ENCODE assay signal across 9 cellular contexts in genomic region chr3:184466413-184466960, GRCh38.
DNase-seq lines count a peak whose midpoint lies in the region; TF ChIP-seq lines count a peak whose summit lies in the region.
"Had no signal": no experiment of that assay in that cellular context is flagged by ENCODE, and none has a peak within 500 bp of the region (broad histone marks: within the 10 kb centered on the region; RNA-seq: fewer than 3 reads in every experiment).

No MANE protein-coding gene starts in this region.

- no peak overlapping the region for H3K4ac ChIP-seq in neuronal stem cell (ENCODE audit: low read length)

- H3K79me1 ChIP-seq in neuronal stem cell (ENCODE audit: low read depth, low read length): no peaks in the 10 kb centered on the region

- H2BK15ac ChIP-seq in neuronal stem cell (ENCODE audit: low read length): no peak overlapping the region

- no CpG with 5 or more reads among the region's 12 CpGs for WGBS in neuronal stem cell (ENCODE audit: extremely low coverage in 2 of 2, insufficient read length in 2 of 2, insufficient replicate concordance in 1 of 2), 2 donors

- in situ Hi-C loops in GM13977 (cut with MboI; ENCODE audit: low pct_unique_long_range_greater_than_20kb, low sequenced_read_pairs, unreplicated experiment): no loop called here

- no peak overlapping the region for H3K23ac ChIP-seq in neuronal stem cell (ENCODE audit: low read depth, low read length, poor library complexity)

- intact Hi-C loops in ascending aorta (cut with DNase I): loop anchor here (5.0 kb wide), 1 partner anchor 94 kb away; no protein-coding TSS in a partner anchor

- DNase-seq in ELF-1 (ENCODE audit: low read depth, low spot score) (peak; percentile 35), NT2/D1 (ENCODE audit: low read depth, low spot score) (no peak), fibroblast of pulmonary artery (ENCODE audit: low read depth) (peak; percentile 54), neuronal stem cell (ENCODE audit: low spot score) (no peak), inferior parietal cortex (ENCODE audit: extremely low spot score) (no peak), osteoblast (ENCODE audit: insufficient read length, low spot score, missing footprints) (no peak), ascending aorta (ENCODE audit: low spot score in 2 of 2) (no peak), GM13977 (ENCODE audit: low spot score) (no peak)
- DNase-seq: NCI-H748 treated with DMSO at 0.1 percent for 48 hours had no signal

- no peak overlapping the region for H2BK120ac ChIP-seq in neuronal stem cell (ENCODE audit: low read depth, low read length)

- no peak overlapping the region for H2BK5ac ChIP-seq in neuronal stem cell (ENCODE audit: low read length)

- no peaks in the 10 kb centered on the region for H4K20me1 ChIP-seq in osteoblast (ENCODE audit: insufficient read depth, low read length)

- H2AK5ac ChIP-seq in neuronal stem cell (ENCODE audit: low read depth, low read length): no peak overlapping the region

- H4K8ac ChIP-seq in neuronal stem cell (ENCODE audit: low read depth, low read length): no peak overlapping the region

- H3K18ac ChIP-seq in neuronal stem cell (ENCODE audit: low read length): no peak overlapping the region

- H3K4me3 ChIP-seq in NT2/D1 (ENCODE audit: insufficient read length, low read depth): no peak overlapping the region
- no peak overlapping the region for H3K4me3 ChIP-seq in fibroblast of pulmonary artery (replicated peaks; ENCODE audit: low read depth, low read length)
- H3K4me3 ChIP-seq in neuronal stem cell (ENCODE audit: low read length in 2 of 2): no peak overlapping the region
- no peak overlapping the region for H3K4me3 ChIP-seq in osteoblast (ENCODE audit: insufficient read depth, low read length)
- no peak overlapping the region for H3K4me3 ChIP-seq in ascending aorta

- H3K9ac ChIP-seq in NT2/D1 (ENCODE audit: insufficient read length, low read depth) (peak overlapping the region; percentile 36), neuronal stem cell (ENCODE audit: low read depth, low read length, poor library complexity) (no peak overlapping the region)

- no peaks in the 10 kb centered on the region for H3K36me3 ChIP-seq in NT2/D1 (ENCODE audit: insufficient read depth, insufficient read length, low read length)
- no peaks in the 10 kb centered on the region for H3K36me3 ChIP-seq in neuronal stem cell (replicated peaks in 1 of 2; ENCODE audit: control insufficient read depth in 2 of 2, insufficient read depth in 2 of 2, low read length in 2 of 2)
- no peaks in the 10 kb centered on the region for H3K36me3 ChIP-seq in osteoblast (ENCODE audit: insufficient read depth, low read length)
- H3K36me3 ChIP-seq in ascending aorta: no peaks in the 10 kb centered on the region

- H3K4me2 ChIP-seq in neuronal stem cell (ENCODE audit: insufficient read depth, low read length, poor library complexity, severe bottlenecking) (no peak overlapping the region), osteoblast (ENCODE audit: insufficient read depth, low read length) (no peak overlapping the region)

- no peak overlapping the region for H3K14ac ChIP-seq in neuronal stem cell (ENCODE audit: low read length)

- H4K91ac ChIP-seq in neuronal stem cell (ENCODE audit: low read depth, low read length, poor library complexity): peak overlapping the region; percentile 2

- no peaks in the 10 kb centered on the region for H3K79me2 ChIP-seq in osteoblast (ENCODE audit: insufficient read depth, low read length)

- H2AFZ ChIP-seq in neuronal stem cell (ENCODE audit: low read length): no peak overlapping the region
- H2AFZ ChIP-seq in osteoblast (ENCODE audit: low read length): no peak overlapping the region

- TF ChIP-seq CTCF in fibroblast of pulmonary artery (IDR thresholded peaks at IDR 0.05; ENCODE audit: low read length, missing control alignments): no peak
- TF ChIP-seq CTCF in osteoblast (IDR thresholded peaks at IDR 0.05; ENCODE audit: extremely low read depth, low read depth, low read length): no peak
- TF ChIP-seq CTCF in ascending aorta (IDR thresholded peaks at IDR 0.05): no peak
- TF ChIP-seq CTCF in GM13977 (IDR thresholded peaks at IDR 0.05; ENCODE audit: extremely low read depth, insufficient read depth, missing control alignments): no peak

- H2BK12ac ChIP-seq in neuronal stem cell (ENCODE audit: low read length): no peak overlapping the region

- H3K27ac ChIP-seq in neuronal stem cell (replicated peaks; ENCODE audit: low read length) (no peak overlapping the region), osteoblast (ENCODE audit: low read depth, low read length) (no peak overlapping the region), ascending aorta (no peak overlapping the region)

- H3K27me3 ChIP-seq in NT2/D1 (ENCODE audit: insufficient read depth, insufficient read length) (no peaks in the 10 kb centered on the region), neuronal stem cell (ENCODE audit: control insufficient read depth in 3 of 3, insufficient read depth in 3 of 3, low read depth in 1 of 3, low read length in 3 of 3) (peaks cover 0 to 16% (median 0%) of the 10 kb centered on the region in 3 experiments), osteoblast (ENCODE audit: insufficient read depth, low read length) (peaks cover 3% of the 10 kb centered on the region), ascending aorta (no peaks in the 10 kb centered on the region)

- H3K4me1 ChIP-seq in NT2/D1 (ENCODE audit: insufficient read depth, insufficient read length) (peaks cover 12% of the 10 kb centered on the region), neuronal stem cell (ENCODE audit: control insufficient read depth in 2 of 2, insufficient read depth in 1 of 2, low read depth in 1 of 2, low read length in 2 of 2) (peaks cover 0 to 2% of the 10 kb centered on the region in 2 donors), osteoblast (ENCODE audit: insufficient read depth, low read length) (peaks cover 8% of the 10 kb centered on the region), ascending aorta (no peaks in the 10 kb centered on the region)

- no peaks in the 10 kb centered on the region for H3K9me3 ChIP-seq in NT2/D1 (ENCODE audit: insufficient read depth, low read length)
- no peaks in the 10 kb centered on the region for H3K9me3 ChIP-seq in neuronal stem cell (replicated peaks in 1 of 2; ENCODE audit: control insufficient read depth in 2 of 2, insufficient read depth in 1 of 2, low read depth in 1 of 2, low read length in 2 of 2)
- no peaks in the 10 kb centered on the region for H3K9me3 ChIP-seq in osteoblast (ENCODE audit: low read depth, low read length)
- H3K9me3 ChIP-seq in ascending aorta: no peaks in the 10 kb centered on the region

Comparison
In these comparisons a context has a peak if more than half of its experiments do, and no peak if none do; other contexts are left out.
1. DNase-seq: peak in ELF-1 (single experiment) and fibroblast of pulmonary artery (single experiment); none in NT2/D1 (single experiment), neuronal stem cell (single experiment), inferior parietal cortex (single experiment), osteoblast (single experiment), ascending aorta (0 of 2) and GM13977 (single experiment).